In the genomic region with DNA sequence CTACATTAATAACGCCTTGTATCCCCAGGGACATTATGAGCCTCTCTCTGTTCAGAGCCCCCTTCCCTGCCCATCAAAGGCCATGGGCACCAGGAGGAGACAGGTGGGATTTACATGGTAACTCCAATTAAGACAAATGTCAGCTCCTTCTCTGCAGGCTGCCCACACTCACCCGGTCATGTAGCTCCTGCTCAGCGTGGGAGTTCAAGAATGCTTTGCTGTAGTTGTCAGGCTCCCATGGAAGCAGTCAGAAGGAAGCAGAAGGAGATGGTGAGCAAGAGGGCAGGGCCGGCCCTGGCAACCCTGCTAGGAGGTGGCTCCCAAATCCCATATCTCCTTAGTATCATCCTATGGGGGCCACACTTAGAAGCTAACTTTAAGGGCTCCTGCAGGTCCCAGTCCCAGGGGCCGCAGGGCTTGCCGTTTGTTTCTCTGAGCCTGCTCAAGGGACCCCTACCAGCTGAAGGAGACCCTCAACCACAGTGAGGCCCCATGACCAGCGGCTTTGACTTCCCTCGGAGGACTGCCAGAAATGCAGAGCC, we compare ENCODE assay signal across 22 cellular contexts.
"Had no signal": no experiment of that assay in that cellular context is flagged by ENCODE, and none has a peak within 500 bp of the region (broad histone marks: within the 10 kb centered on the region; RNA-seq: fewer than 3 reads in every experiment).

No MANE protein-coding gene starts in this region.

- DNase-seq: activated CD4-positive, alpha-beta T cell treated with anti-CD3 and anti-CD28 coated beads, Interleukin-2, amount 10 ng/mL, durations not matched to agents 7 days and 5 days; activated CD4-positive, CD25-positive, alpha-beta regulatory T cell; activated CD8-positive, alpha-beta memory T cell treated with anti-CD3 and anti-CD28 coated beads for 24 hours; activated naive CD4-positive, alpha-beta T cell treated with anti-CD3 and anti-CD28 coated beads, Interleukin-2, amount 10 ng/mL, durations not matched to agents 7 days and 5 days; adrenal gland; body of pancreas; dermis blood vessel endothelial cell; erythroblast; hypothalamus; left cardiac atrium; mucosa of descending colon; natural killer cell; occipital lobe; psoas muscle; sigmoid colon; stimulated activated CD4-positive, alpha-beta T cell treated with anti-CD3 and anti-CD28 coated beads, Interleukin-4, amount 100 ng/mL, for 1 hour; stimulated activated CD8-positive, alpha-beta memory T cell treated with anti-CD3 and anti-CD28 coated beads, Interleukin-4, amount 100 ng/mL, for 48 hours; testis had no signal

- H3K4me3 ChIP-seq: adrenal gland, body of pancreas, lung, mucosa of descending colon, psoas muscle, sigmoid colon, testis had no signal

- H3K4me1 Mint-ChIP-seq: activated naive CD4-positive, alpha-beta T cell treated with anti-CD3 and anti-CD28 coated beads, Interleukin-2, amount 10 ng/mL, durations not matched to agents 7 days and 5 days; natural killer cell had no signal

- H3K4me1 ChIP-seq: psoas muscle had no signal

- H3K27ac Mint-ChIP-seq: activated CD4-positive, alpha-beta T cell treated with anti-CD3 and anti-CD28 coated beads, Interleukin-2, amount 10 ng/mL, durations not matched to agents 7 days and 5 days; activated naive CD4-positive, alpha-beta T cell treated with anti-CD3 and anti-CD28 coated beads, Interleukin-2, amount 10 ng/mL, durations not matched to agents 7 days and 5 days; activated T-helper 2 cell treated with anti-CD3 and anti-CD28 coated beads, Interferon-gamma antibody, Interleukin-2, Interleukin-4, amounts not matched to agents 10 μg/mL and 5 μg/mL and 100 μg/mL, durations not matched to agents 14 hours and 24 hours and 36 hours; endodermal cell; natural killer cell; stimulated activated naive CD8-positive, alpha-beta T cell treated with anti-CD3 and anti-CD28 coated beads, Interleukin-15, Interleukin-2, amounts not matched to agents 100 ng/mL and 50 ng/mL, for 24 hours had no signal

- H3K36me3 Mint-ChIP-seq: activated naive CD4-positive, alpha-beta T cell treated with anti-CD3 and anti-CD28 coated beads, Interleukin-2, amount 10 ng/mL, durations not matched to agents 7 days and 5 days; natural killer cell had no signal

- H3K9me3 ChIP-seq: adrenal gland, body of pancreas, mucosa of descending colon, psoas muscle, sigmoid colon, testis had no signal

- H3K27ac ChIP-seq: adrenal gland, body of pancreas, psoas muscle, sigmoid colon, testis had no signal

- H3K9me3 Mint-ChIP-seq: activated CD4-positive, alpha-beta T cell treated with anti-CD3 and anti-CD28 coated beads, Interleukin-2, amount 10 ng/mL, durations not matched to agents 7 days and 5 days; activated naive CD4-positive, alpha-beta T cell treated with anti-CD3 and anti-CD28 coated beads, Interleukin-2, amount 10 ng/mL, durations not matched to agents 7 days and 5 days; activated T-helper 2 cell treated with anti-CD3 and anti-CD28 coated beads, Interferon-gamma antibody, Interleukin-2, Interleukin-4, amounts not matched to agents 10 μg/mL and 5 μg/mL and 100 μg/mL, durations not matched to agents 14 hours and 24 hours and 36 hours; endodermal cell; natural killer cell; stimulated activated naive CD8-positive, alpha-beta T cell treated with anti-CD3 and anti-CD28 coated beads, Interleukin-15, Interleukin-2, amounts not matched to agents 100 ng/mL and 50 ng/mL, for 24 hours had no signal

- ATAC-seq: body of pancreas, mucosa of descending colon, natural killer cell, psoas muscle had no signal

- H3K4me3 Mint-ChIP-seq: activated CD4-positive, alpha-beta T cell treated with anti-CD3 and anti-CD28 coated beads, Interleukin-2, amount 10 ng/mL, durations not matched to agents 7 days and 5 days; activated naive CD4-positive, alpha-beta T cell treated with anti-CD3 and anti-CD28 coated beads, Interleukin-2, amount 10 ng/mL, durations not matched to agents 7 days and 5 days; endodermal cell; natural killer cell; stimulated activated naive CD8-positive, alpha-beta T cell treated with anti-CD3 and anti-CD28 coated beads, Interleukin-15, Interleukin-2, amounts not matched to agents 100 ng/mL and 50 ng/mL, for 24 hours had no signal

- H3K36me3 ChIP-seq: adrenal gland, sigmoid colon had no signal

- H3K27me3 ChIP-seq: adrenal gland, body of pancreas, sigmoid colon, testis had no signal
